ENCODE assay signal across 8 cellular contexts in the genomic region with DNA sequence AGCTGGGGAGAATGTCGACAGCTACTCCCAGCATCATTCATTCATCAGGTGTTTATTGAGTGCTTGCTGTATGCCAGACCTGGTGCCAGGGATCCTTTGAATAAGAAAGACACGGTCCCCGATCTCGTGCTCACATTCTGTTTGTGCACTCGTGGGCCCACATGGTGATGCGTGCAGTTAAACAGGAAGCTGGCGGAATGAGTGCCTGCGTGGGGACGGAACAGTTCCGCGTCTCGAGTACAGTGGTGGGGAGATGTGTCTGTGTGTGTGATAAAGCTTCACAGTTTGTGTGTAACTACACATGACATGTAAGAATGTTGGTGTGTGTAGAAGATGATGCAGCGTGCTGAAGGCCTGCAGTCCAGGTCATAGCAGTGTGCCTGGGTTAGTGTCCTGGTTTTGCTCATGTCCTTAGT. TPM values are rescaled to one million over a fixed set of nuclear protein-coding genes. Genes with fewer than 3 reads are reported as not detected.
A peak's percentile ranks its signal among the peaks of the same experiment; 100 is the strongest.
DNase-seq lines count a peak whose midpoint lies in the region; FAIRE-seq and TF ChIP-seq lines count a peak whose summit lies in the region.

No MANE protein-coding gene starts in this region.

- intact Hi-C loops in breast epithelium (cut with DNase I; ENCODE audit: low total_unique reads): loop anchor here (10.0 kb wide), 1 partner anchor 97 kb away; no protein-coding TSS in a partner anchor
- intact Hi-C loops in mammary epithelial cell (cut with micrococcal nuclease): loop anchor here (10.0 kb wide), 1 partner anchor 297 kb away; no protein-coding TSS in a partner anchor

- H3K9me3 ChIP-seq in breast epithelium (no peaks in the 10 kb centered on the region), mammary epithelial cell (replicated peaks; ENCODE audit: insufficient read depth, low read length) (no peaks in the 10 kb centered on the region), H1 (ENCODE audit: insufficient read depth in 2 of 2, low read depth in 1 of 2, low read length in 1 of 2) (no peaks in the 10 kb centered on the region)

- H3K23me2 ChIP-seq in H1 (ENCODE audit: low read depth, low read length): no peaks in the 10 kb centered on the region

- BruUV-seq in mammary epithelial cell (replicated peaks; lab: Mats Ljungman, UMichigan): no TSS peak

- H4K8ac ChIP-seq in H1 (ENCODE audit: extremely low read depth, insufficient read depth, low read length): no peak overlapping the region

- H3K27me3 Mint-ChIP-seq in T-helper 2 cell treated with Interferon-gamma antibody and Interleukin-4, amounts not matched to agents 5 μg/mL and 100 μg/mL, for 36 hours (ENCODE audit: low read depth): no peaks in the 10 kb centered on the region

- POLR2A ChIA-PET in H1 (lab: Charles Lee; ENCODE audit: partially characterized antibody): interaction anchor here (1.7 to 1.8 kb wide), 2 partner anchors 11 to 16 kb away, joined by 8 to 11 read pairs; no protein-coding TSS in a partner anchor

- H2BK12ac ChIP-seq in H1 (ENCODE audit: low read depth, low read length): no peak overlapping the region

- WGBS in mammary epithelial cell (ENCODE audit: low coverage, missing lambda C conversion rate): 68% methylated on average over 12 of the region's 13 CpGs
- 92% methylated on average over 13 of the region's 13 CpGs; no CpG with 5 or more reads in 1 of the 2 experiments for WGBS in H1 (ENCODE audit: extremely low coverage in 1 of 2, insufficient coverage in 1 of 2, insufficient read length in 1 of 2, insufficient replicate concordance in 2 of 2, low coverage in 1 of 2, low lambda C conversion rate in 2 of 2, missing lambda C conversion rate in 1 of 2), 2 experiments

- H3K36me3 Mint-ChIP-seq in T-helper 2 cell treated with Interferon-gamma antibody and Interleukin-4, amounts not matched to agents 5 μg/mL and 100 μg/mL, for 36 hours (ENCODE audit: low read depth): peaks cover 84% of the 10 kb centered on the region

- no peaks in the 10 kb centered on the region for H3K27me3 ChIP-seq in breast epithelium
- no peaks in the 10 kb centered on the region for H3K27me3 ChIP-seq in mammary epithelial cell (ENCODE audit: insufficient read depth, low read length)
- H3K27me3 ChIP-seq in H1 (replicated peaks in 1 of 4; ENCODE audit: control insufficient read depth in 3 of 4, extremely low read depth in 1 of 4, insufficient read depth in 3 of 4, low read length in 3 of 4): no peaks in the 10 kb centered on the region

- no peak overlapping the region for H3K18ac ChIP-seq in H1 (ENCODE audit: extremely low read depth, low read length)

- H3K4me1 ChIP-seq in breast epithelium: peaks cover 5 to 31% of the 10 kb centered on the region in 2 donors
- H3K4me1 ChIP-seq in mammary epithelial cell (ENCODE audit: insufficient read depth, low read length): peaks cover 40% of the 10 kb centered on the region
- peaks cover 0 to 12% (median 9%) of the 10 kb centered on the region in 4 experiments for H3K4me1 ChIP-seq in H1 (replicated peaks in 1 of 4; ENCODE audit: control insufficient read depth in 3 of 4, insufficient read depth in 4 of 4, low read length in 3 of 4)

- H3K4me2 ChIP-seq in mammary epithelial cell (ENCODE audit: insufficient read depth, low read depth, low read length) (no peak overlapping the region), H1 (ENCODE audit: insufficient read depth in 1 of 2, low read depth in 2 of 2, low read length in 2 of 2) (no peak overlapping the region)

- H3K4me1 Mint-ChIP-seq in T-helper 2 cell treated with Interferon-gamma antibody and Interleukin-4, amounts not matched to agents 5 μg/mL and 100 μg/mL, for 36 hours (ENCODE audit: low read depth): peaks cover 70% of the 10 kb centered on the region

- no peak for FAIRE-seq in H1 (lab: Jason Lieb, UNC)

- no peak overlapping the region for H2AK5ac ChIP-seq in H1 (ENCODE audit: low read depth, low read length)

- no peak overlapping the region for H2BK15ac ChIP-seq in H1 (ENCODE audit: low read length)

- H4K5ac ChIP-seq in H1 (ENCODE audit: insufficient read length, low read depth, low read length): no peak overlapping the region

- in situ Hi-C loops in mammary epithelial cell (cut with MboI; ENCODE audit: low sequenced_read_pairs in 2 of 2): loop anchor here in 1 of 2 donors (25.0 kb wide), 1 partner anchor 815 kb away; no protein-coding TSS in a partner anchor

- H3K14ac ChIP-seq in H1 (ENCODE audit: insufficient read length): no peak overlapping the region

- peak overlapping the region; percentile 95 for H3K27ac Mint-ChIP-seq in T-helper 2 cell treated with Interferon-gamma antibody and Interleukin-4, amounts not matched to agents 5 μg/mL and 100 μg/mL, for 36 hours

- H4K91ac ChIP-seq in H1 (replicated peaks; ENCODE audit: insufficient read length, low read length): no peak overlapping the region

- H3K4me3 ChIP-seq in breast epithelium (no peak overlapping the region), mammary epithelial cell (replicated peaks in 1 of 3; ENCODE audit: insufficient read depth in 1 of 3, low read depth in 2 of 3, low read length in 3 of 3) (no peak overlapping the region), H1 (ENCODE audit: extremely low read depth in 1 of 4, insufficient read depth in 2 of 4, low read depth in 3 of 4, low read length in 4 of 4) (no peak overlapping the region)

- H3K36me3 ChIP-seq in breast epithelium (no peaks in the 10 kb centered on the region), mammary epithelial cell (ENCODE audit: insufficient read depth, low read length) (no peaks in the 10 kb centered on the region), H1 (ENCODE audit: control insufficient read depth in 2 of 4, insufficient read depth in 4 of 4, low read length in 3 of 4) (peaks cover 15 to 53% (median 31%) of the 10 kb centered on the region in 4 experiments; a peak in 7 of 8 replicates)

- H4K20me1 ChIP-seq in mammary epithelial cell (ENCODE audit: insufficient read depth, low read length) (no peaks in the 10 kb centered on the region), H1 (replicated peaks in 1 of 2; ENCODE audit: control insufficient read depth in 1 of 2, insufficient read depth in 2 of 2, low read length in 2 of 2) (peaks cover 21 to 47% of the 10 kb centered on the region in 2 experiments)

- H2BK20ac ChIP-seq in H1 (ENCODE audit: low read length): no peak overlapping the region

- H2AFZ ChIP-seq in mammary epithelial cell (ENCODE audit: low read depth, low read length) (no peak overlapping the region), H1 (ENCODE audit: low read length) (no peak overlapping the region)

- H3K27ac ChIP-seq in breast epithelium (peak overlapping the region; percentile 65 to 77), mammary epithelial cell (ENCODE audit: insufficient read depth, low read depth, low read length) (no peak overlapping the region), H1 (ENCODE audit: low read depth, low read length) (no peak overlapping the region)

- TF ChIP-seq POLR2A in breast epithelium (IDR thresholded peaks at IDR 0.05) (no peak), H1 (IDR thresholded peaks at IDR 0.05; ENCODE audit: control extremely low read depth in 1 of 2, low read depth in 2 of 2, low read length in 2 of 2) (no peak)

- no peak overlapping the region for H3K23ac ChIP-seq in H1 (ENCODE audit: insufficient read length)

- no peak for TF ChIP-seq EP300 in H1 (IDR thresholded peaks at IDR 0.05; ENCODE audit: borderline replicate concordance in 1 of 2, low read depth in 2 of 2, low read length in 2 of 2)

- no peak overlapping the region for H3K4ac ChIP-seq in H1 (replicated peaks; ENCODE audit: insufficient read length, low read depth, low read length)

- no peak overlapping the region for H3K9ac ChIP-seq in mammary epithelial cell (ENCODE audit: insufficient read depth, low read length)
- H3K9ac ChIP-seq in H1 (replicated peaks in 1 of 4; ENCODE audit: extremely low read depth in 1 of 4, low read depth in 3 of 4, low read length in 3 of 4): no peak overlapping the region

- H3K56ac ChIP-seq in H1 (replicated peaks; ENCODE audit: insufficient read length, low read depth, low read length): no peak overlapping the region

- no peak for TF ChIP-seq RAD21 in H1 (IDR thresholded peaks at IDR 0.05 in 1 of 2, conservative IDR thresholded peaks at IDR 0.05 in 1 of 2; ENCODE audit: low read depth in 2 of 2, low read length in 2 of 2)

- H2BK5ac ChIP-seq in H1 (ENCODE audit: low read depth, low read length): peak overlapping the region; percentile 66; the same call in 1 of the 2 replicates

- CTCF ChIA-PET in mammary epithelial cell (lab: Charles Lee; ENCODE audit: low non-redundant PET): no interaction called here
- CTCF ChIA-PET in H1 (lab: Charles Lee; ENCODE audit: partially characterized antibody): interaction anchor here (0.6 to 1.8 kb wide), 8 partner anchors 12 to 130 kb away, joined by 3 to 5 read pairs (median 4); no protein-coding TSS in a partner anchor

- dilution Hi-C loops in mammary epithelial cell (cut with HindIII; ENCODE audit: low sequenced_read_pairs): loop anchor here (5.0 kb wide), 1 partner anchor 60 kb away; no protein-coding TSS in a partner anchor

- no peak overlapping the region for H2BK120ac ChIP-seq in H1 (replicated peaks; ENCODE audit: low read depth, low read length)

- no peaks in the 10 kb centered on the region for H3K79me2 ChIP-seq in mammary epithelial cell (ENCODE audit: insufficient read depth, low read length)
- H3K79me2 ChIP-seq in H1 (ENCODE audit: control insufficient read depth in 1 of 2, insufficient read depth in 2 of 2, low read length in 2 of 2): peaks cover 5 to 83% of the 10 kb centered on the region in 2 experiments; a peak in 3 of 4 replicates

- no peak for DNase-seq in breast epithelium (ENCODE audit: low spot score in 2 of 2)
- no peak for DNase-seq in mammary epithelial cell
- DNase-seq in T-helper 2 cell treated with Interferon-gamma antibody and Interleukin-4, amounts not matched to agents 5 μg/mL and 100 μg/mL, for 36 hours (ENCODE audit: low spot score): no peak
- DNase-seq in H1 (ENCODE audit: low read depth in 1 of 2, low spot score in 2 of 2): no peak
- DNase-seq in stimulated activated CD4-positive, alpha-beta T cell treated with anti-CD3 and anti-CD28 coated beads, Interleukin-1b, Interleukin-23, amount 100 ng/mL, for 48 hours: peak; percentile 49
- DNase-seq in putamen (ENCODE audit: low spot score): no peak
- no peak for DNase-seq in SK-N-DZ (ENCODE audit: low spot score)
- DNase-seq in inferior parietal cortex (ENCODE audit: extremely low spot score): no peak

- H3K9me3 Mint-ChIP-seq in T-helper 2 cell treated with Interferon-gamma antibody and Interleukin-4, amounts not matched to agents 5 μg/mL and 100 μg/mL, for 36 hours: no peaks in the 10 kb centered on the region

- H3K4me3 Mint-ChIP-seq in T-helper 2 cell treated with Interferon-gamma antibody and Interleukin-4, amounts not matched to agents 5 μg/mL and 100 μg/mL, for 36 hours: peak overlapping the region; percentile 84

- TF ChIP-seq CTCF in breast epithelium (IDR thresholded peaks at IDR 0.05) (no peak), mammary epithelial cell (conservative IDR thresholded peaks at IDR 0.05 in 1 of 2, IDR thresholded peaks at IDR 0.05 in 1 of 2; ENCODE audit: extremely low read depth in 1 of 2, insufficient read depth in 1 of 2, low read depth in 1 of 2, low read length in 2 of 2) (no peak), H1 (IDR thresholded peaks at IDR 0.05; ENCODE audit: control extremely low read depth in 1 of 3, insufficient read depth in 1 of 3, low read depth in 1 of 3, low read length in 3 of 3) (no peak)

- H3K79me1 ChIP-seq in H1 (ENCODE audit: low read depth, low read length): peaks cover 42% of the 10 kb centered on the region

RNA-seq across cellular contexts. Expression of a gene that starts 6.5 kb away (rescaled TPM):
- total RNA-seq in breast epithelium (10 to 100 TPM in 2 of 3 donors, 1 to 10 TPM in 1; 5.1 to 13.5 (median 10.5) TPM), mammary epithelial cell (10 to 100 TPM; 16.2 to 21.2 TPM)
- polyA plus RNA-seq in mammary epithelial cell (15.4 TPM), H1 (2011; rRNA removed) (109 and 131 TPM in 2 replicates)
- polyA minus RNA-seq in mammary epithelial cell: 5.9 TPM
- 57.7 and 60.1 TPM in 2 replicates for total RNA-seq in H1 (2021; fragmentation: NEBNext Ultra II Directional; extraction: Animal tissue kit (Norgen Biotek cat#: 25700))
- polyA plus RNA-seq in H1 (2011; cell fraction: cytosol; rRNA removed): 71.9 TPM
- 75.2 TPM for polyA plus RNA-seq in H1 (2011; cell fraction: nucleus; rRNA removed)
- 32.3 to 58.0 TPM (median 56.1 TPM) in 4 replicates for polyA plus RNA-seq in H1 (2012, experiment 1 of 2)
- 61.6 TPM for polyA plus RNA-seq in H1 (2012, experiment 2 of 2)
- 53.7 TPM for polyA plus RNA-seq in H1 (2013, experiment 1 of 2)
- 52.7 TPM for polyA plus RNA-seq in H1 (2013, experiment 2 of 2)
- polyA minus RNA-seq in H1 (2011; rRNA and poly(A)+ RNA removed): 16.3 and 19.0 TPM in 2 replicates
- 49.0 TPM for polyA minus RNA-seq in H1 (2011; cell fraction: cytosol; rRNA and poly(A)+ RNA removed)
- 23.7 TPM for polyA minus RNA-seq in H1 (2011; cell fraction: nucleus; rRNA and poly(A)+ RNA removed)
- polyA plus RNA-seq in SK-N-DZ (2014; cell fraction: cytosol; rRNA removed): 73.7 and 78.2 TPM in 2 replicates
- polyA plus RNA-seq in SK-N-DZ (2014; cell fraction: nucleus; rRNA removed): 38.1 and 43.3 TPM in 2 replicates

RNA-seq across cellular contexts. Expression of a gene that starts 46.6 kb away (rescaled TPM):
- 10 to 100 TPM; 13.8 to 26.9 (median 17.4) TPM for total RNA-seq in breast epithelium
- 10 to 100 TPM; 30.2 to 34.7 TPM for total RNA-seq in mammary epithelial cell
- 42.3 TPM for polyA plus RNA-seq in mammary epithelial cell
- 38.7 TPM for polyA minus RNA-seq in mammary epithelial cell
- 33.0 and 35.9 TPM in 2 replicates for total RNA-seq in H1 (2021; fragmentation: NEBNext Ultra II Directional; extraction: Animal tissue kit (Norgen Biotek cat#: 25700))
- 44.9 and 58.8 TPM in 2 replicates for polyA plus RNA-seq in H1 (2011; rRNA removed)
- 50.7 TPM for polyA plus RNA-seq in H1 (2011; cell fraction: cytosol; rRNA removed)
- 39.7 TPM for polyA plus RNA-seq in H1 (2011; cell fraction: nucleus; rRNA removed)
- 38.3 to 45.8 TPM (median 41.2 TPM) in 4 replicates for polyA plus RNA-seq in H1 (2012, experiment 1 of 2)
- 20.3 TPM for polyA plus RNA-seq in H1 (2012, experiment 2 of 2)
- polyA plus RNA-seq in H1 (2013, experiment 1 of 2): 20.4 TPM
- 17.4 TPM for polyA plus RNA-seq in H1 (2013, experiment 2 of 2)
- 69.3 and 70.1 TPM in 2 replicates for polyA minus RNA-seq in H1 (2011; rRNA and poly(A)+ RNA removed)
- 23.9 TPM for polyA minus RNA-seq in H1 (2011; cell fraction: cytosol; rRNA and poly(A)+ RNA removed)
- polyA minus RNA-seq in H1 (2011; cell fraction: nucleus; rRNA and poly(A)+ RNA removed): 69.1 TPM
- 122 and 147 TPM in 2 replicates for polyA plus RNA-seq in SK-N-DZ (2014; cell fraction: cytosol; rRNA removed)
- polyA plus RNA-seq in SK-N-DZ (2014; cell fraction: nucleus; rRNA removed): 79.9 and 108 TPM in 2 replicates

Comparison
In these comparisons a context has a peak if more than half of its experiments do, and no peak if none do; other contexts are left out.
1. H3K27ac ChIP-seq: peak in breast epithelium (2 of 2); none in mammary epithelial cell (single experiment) and H1 (single experiment).